10 cellular contexts compared by ENCODE assay signal in the genomic region with DNA sequence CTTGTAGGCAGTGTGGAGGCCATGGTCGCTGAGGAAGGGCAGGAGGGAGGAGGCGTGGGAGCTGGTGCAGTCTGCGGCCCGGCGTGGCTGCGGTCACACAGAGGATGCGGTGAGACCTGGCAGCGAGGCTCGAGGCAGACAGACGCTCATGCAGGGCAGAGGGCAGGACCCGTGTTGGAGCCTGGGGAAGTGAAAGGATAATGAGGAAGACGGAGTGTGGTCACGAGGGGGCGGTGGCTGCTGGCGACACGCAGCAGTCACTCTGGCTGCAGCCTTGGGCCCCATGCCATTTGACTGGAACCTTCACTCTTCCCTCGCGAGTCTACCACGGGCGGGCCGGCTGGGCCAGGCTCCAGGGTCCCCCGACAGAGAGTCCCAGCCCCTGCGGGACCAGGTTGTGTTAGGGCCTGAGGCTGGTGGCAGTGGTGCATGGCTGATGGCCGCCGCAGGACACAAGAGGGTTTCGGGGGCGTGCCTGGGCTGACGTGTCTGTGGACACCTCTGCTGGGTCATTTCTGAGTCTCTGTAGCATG.
DNase-seq lines count a peak whose midpoint lies in the region; ATAC-seq and TF ChIP-seq lines count a peak whose summit lies in the region.
"Had no signal": no experiment of that assay in that cellular context is flagged by ENCODE, and none has a peak within 500 bp of the region (broad histone marks: within the 10 kb centered on the region; RNA-seq: fewer than 3 reads in every experiment).

No MANE protein-coding gene starts in this region.

- no TSS peak for BruUV-seq in IMR-90 (replicated peaks; lab: Mats Ljungman, UMichigan)

- H2BK5ac ChIP-seq in IMR-90 (ENCODE audit: low read depth, low read length, poor library complexity, severe bottlenecking) (no peak overlapping the region), neuronal stem cell (ENCODE audit: low read length) (peak overlapping the region; percentile 55)

- no peak overlapping the region for H3K9ac ChIP-seq in IMR-90 (ENCODE audit: low read depth, low read length)
- H3K9ac ChIP-seq in neuronal stem cell (ENCODE audit: low read depth, low read length, poor library complexity): no peak overlapping the region

- CTCF ChIA-PET in IMR-90 (lab: Yijun Ruan, JAX): no interaction called here

- H2AK9ac ChIP-seq in IMR-90 (replicated peaks; ENCODE audit: low read depth, low read length, poor library complexity): no peak overlapping the region

- TF ChIP-seq POLR2A in IMR-90 (IDR thresholded peaks at IDR 0.05; ENCODE audit: low read depth, low read length): no peak

- ATAC-seq in GM18508 (IDR thresholded peaks at IDR 0.05; ENCODE audit: insufficient read depth, unreplicated experiment) (peak; percentile 63), IMR-90 (ENCODE audit: low read depth) (no peak)

- H3K14ac ChIP-seq in IMR-90 (replicated peaks; ENCODE audit: low read depth, low read length) (no peak overlapping the region), neuronal stem cell (ENCODE audit: low read length) (peak overlapping the region; percentile 99)

- no peak for TF ChIP-seq RAD21 in IMR-90 (IDR thresholded peaks at IDR 0.05; ENCODE audit: low read length)

- H3K36me3 ChIP-seq in IMR-90 (ENCODE audit: control insufficient read depth, insufficient read depth, low read length): no peaks in the 10 kb centered on the region; the same call in 1 of the 2 replicates
- H3K36me3 ChIP-seq in neuronal stem cell (replicated peaks in 1 of 2; ENCODE audit: control insufficient read depth in 2 of 2, insufficient read depth in 2 of 2, low read length in 2 of 2): peaks cover 5 to 47% of the 10 kb centered on the region in 2 donors
- H3K36me3 ChIP-seq: cardiac muscle cell had no signal

- DNase-seq in IMR-90 (no peak), coronary artery (ENCODE audit: low spot score) (peak; percentile 73), neuronal stem cell (ENCODE audit: low spot score) (no peak), NCI-H2196 (lab: John Stamatoyannopoulos, UW; ENCODE audit: unreplicated experiment) (no peak), HuH-7 (ENCODE audit: low spot score) (no peak), retina (no peak), NCI-H146 treated with DMSO at 0.1 percent for 48 hours (lab: John Stamatoyannopoulos, UW; ENCODE audit: unreplicated experiment) (no peak)
- DNase-seq: mesendoderm had no signal

- dilution Hi-C loops in IMR-90 (cut with HindIII; ENCODE audit: low sequenced_read_pairs, unreplicated experiment): no loop called here

- no peak overlapping the region for H3K23ac ChIP-seq in IMR-90 (ENCODE audit: low read depth, low read length)
- peak overlapping the region; percentile 80 for H3K23ac ChIP-seq in neuronal stem cell (ENCODE audit: low read depth, low read length, poor library complexity)

- H3K4me2 ChIP-seq in IMR-90 (ENCODE audit: low read depth, low read length) (no peak overlapping the region), neuronal stem cell (ENCODE audit: insufficient read depth, low read length, poor library complexity, severe bottlenecking) (no peak overlapping the region)

- H2AFZ ChIP-seq in IMR-90 (replicated peaks; ENCODE audit: low read length, poor library complexity): peak overlapping the region; percentile 52
- no peak overlapping the region for H2AFZ ChIP-seq in neuronal stem cell (ENCODE audit: low read length)

- POLR2A ChIA-PET in IMR-90 (lab: Charles Lee; ENCODE audit: unreplicated experiment): no interaction called here

- H4K91ac ChIP-seq in IMR-90 (ENCODE audit: insufficient read depth, low read depth, low read length): no peak overlapping the region
- H4K91ac ChIP-seq in neuronal stem cell (ENCODE audit: low read depth, low read length, poor library complexity): no peak overlapping the region

- intact Hi-C loops in IMR-90 (cut with micrococcal nuclease): no loop called here

- H3K4ac ChIP-seq in IMR-90 (ENCODE audit: low read depth, low read length) (no peak overlapping the region), neuronal stem cell (ENCODE audit: low read length) (no peak overlapping the region)

- H3K56ac ChIP-seq in IMR-90 (ENCODE audit: extremely low read depth, insufficient read depth, low read length): no peak overlapping the region

- peaks cover 45% of the 10 kb centered on the region for H4K20me1 ChIP-seq in IMR-90 (ENCODE audit: insufficient read depth, low read length)

- H2AK5ac ChIP-seq in IMR-90 (ENCODE audit: low read depth, low read length) (no peak overlapping the region), neuronal stem cell (ENCODE audit: low read depth, low read length) (peak overlapping the region; percentile 25)

- H3K79me1 ChIP-seq in IMR-90 (ENCODE audit: low read depth in 1 of 2, low read length in 2 of 2) (peaks cover 27 to 75% of the 10 kb centered on the region in 2 experiments), neuronal stem cell (ENCODE audit: low read depth, low read length) (peaks cover 12% of the 10 kb centered on the region)

- no peak overlapping the region for H2BK120ac ChIP-seq in IMR-90 (ENCODE audit: low read depth, low read length)
- H2BK120ac ChIP-seq in neuronal stem cell (ENCODE audit: low read depth, low read length): no peak overlapping the region

- H3K27me3 ChIP-seq in IMR-90 (ENCODE audit: control insufficient read depth, insufficient read depth, low read length): no peaks in the 10 kb centered on the region
- H3K27me3 ChIP-seq in neuronal stem cell (ENCODE audit: control insufficient read depth in 3 of 3, insufficient read depth in 3 of 3, low read depth in 1 of 3, low read length in 3 of 3): peaks cover 0 to 5% (median 0%) of the 10 kb centered on the region in 3 experiments

- 88% methylated on average over 7 of the region's 28 CpGs; no CpG with 5 or more reads in 1 of the 2 experiments for WGBS in IMR-90 (ENCODE audit: extremely low coverage in 2 of 2, insufficient read length in 1 of 2), 2 experiments
- WGBS in neuronal stem cell (ENCODE audit: extremely low coverage in 2 of 2, insufficient read length in 2 of 2, insufficient replicate concordance in 1 of 2), 2 donors: no CpG with 5 or more reads among the region's 28 CpGs

- H3K18ac ChIP-seq in IMR-90 (ENCODE audit: low read depth, low read length) (no peak overlapping the region), neuronal stem cell (ENCODE audit: low read length) (peak overlapping the region; percentile 66)

- in situ Hi-C loops in IMR-90 (cut with MboI; ENCODE audit: low sequenced_read_pairs): no loop called here

- no peak overlapping the region for H3K4me3 ChIP-seq in IMR-90 (ENCODE audit: insufficient read depth, low read depth, low read length)
- H3K4me3 ChIP-seq in coronary artery: no peak overlapping the region
- no peak overlapping the region for H3K4me3 ChIP-seq in neuronal stem cell (ENCODE audit: low read length in 2 of 2)
- H3K4me3 ChIP-seq: cardiac muscle cell had no signal

- H4K5ac ChIP-seq in IMR-90 (ENCODE audit: low read depth, low read length): no peak overlapping the region

- H3K9me1 ChIP-seq in IMR-90 (ENCODE audit: insufficient read depth, low read length): peaks cover 18% of the 10 kb centered on the region

- no peak overlapping the region for H2BK20ac ChIP-seq in IMR-90 (ENCODE audit: low read depth, low read length)

- TF ChIP-seq CTCF in IMR-90 (conservative IDR thresholded peaks at IDR 0.05; ENCODE audit: low read depth, low read length): no peak
- no peak for TF ChIP-seq CTCF in coronary artery (IDR thresholded peaks at IDR 0.05)

- H3K9me3 ChIP-seq in IMR-90 (ENCODE audit: control insufficient read depth, insufficient read depth, low read length) (no peaks in the 10 kb centered on the region), neuronal stem cell (replicated peaks in 1 of 2; ENCODE audit: control insufficient read depth in 2 of 2, insufficient read depth in 1 of 2, low read depth in 1 of 2, low read length in 2 of 2) (peaks cover 5 to 23% of the 10 kb centered on the region in 2 donors)

- peaks cover 22% of the 10 kb centered on the region for H3K4me1 ChIP-seq in IMR-90 (ENCODE audit: control insufficient read depth, insufficient read depth, low read length)
- peaks cover 32 to 46% of the 10 kb centered on the region in 2 donors for H3K4me1 ChIP-seq in neuronal stem cell (ENCODE audit: control insufficient read depth in 2 of 2, insufficient read depth in 1 of 2, low read depth in 1 of 2, low read length in 2 of 2)

- no peak overlapping the region for H2BK12ac ChIP-seq in neuronal stem cell (ENCODE audit: low read length)

- no peak overlapping the region for H4K8ac ChIP-seq in IMR-90 (ENCODE audit: low read depth in 2 of 2, low read length in 2 of 2)
- peak overlapping the region; percentile 73 for H4K8ac ChIP-seq in neuronal stem cell (ENCODE audit: low read depth, low read length)

- no peak overlapping the region for H3K27ac ChIP-seq in IMR-90 (ENCODE audit: insufficient read depth, low read length)
- no peak overlapping the region for H3K27ac ChIP-seq in coronary artery
- H3K27ac ChIP-seq in neuronal stem cell (replicated peaks; ENCODE audit: low read length): no peak overlapping the region
- H3K27ac ChIP-seq: cardiac muscle cell had no signal

- H2BK15ac ChIP-seq in IMR-90 (ENCODE audit: low read depth, low read length) (no peak overlapping the region), neuronal stem cell (ENCODE audit: low read length) (peak overlapping the region; percentile 74)

TF ChIP-seq in IMR-90, 13 proteins besides CTCF, POLR2A, EP300 and RAD21:
- TF ChIP-seq RFX5 (IDR thresholded peaks at IDR 0.05; ENCODE audit: low read depth, low read length) (no peak), NFE2L2 (IDR thresholded peaks at IDR 0.05; ENCODE audit: low read depth, low read length) (no peak), MXI1 (IDR thresholded peaks at IDR 0.05; ENCODE audit: borderline replicate concordance, low read depth, low read length) (no peak), CEBPB (IDR thresholded peaks at IDR 0.05; ENCODE audit: low read depth, low read length) (no peak), CHD1 (IDR thresholded peaks at IDR 0.05; ENCODE audit: low read depth, low read length) (no peak), RCOR1 (IDR thresholded peaks at IDR 0.05; ENCODE audit: insufficient replicate concordance, low read length) (no peak), SMC3 (IDR thresholded peaks at IDR 0.05; ENCODE audit: low read depth, low read length) (no peak)
- TF ChIP-seq, protein P1, sequence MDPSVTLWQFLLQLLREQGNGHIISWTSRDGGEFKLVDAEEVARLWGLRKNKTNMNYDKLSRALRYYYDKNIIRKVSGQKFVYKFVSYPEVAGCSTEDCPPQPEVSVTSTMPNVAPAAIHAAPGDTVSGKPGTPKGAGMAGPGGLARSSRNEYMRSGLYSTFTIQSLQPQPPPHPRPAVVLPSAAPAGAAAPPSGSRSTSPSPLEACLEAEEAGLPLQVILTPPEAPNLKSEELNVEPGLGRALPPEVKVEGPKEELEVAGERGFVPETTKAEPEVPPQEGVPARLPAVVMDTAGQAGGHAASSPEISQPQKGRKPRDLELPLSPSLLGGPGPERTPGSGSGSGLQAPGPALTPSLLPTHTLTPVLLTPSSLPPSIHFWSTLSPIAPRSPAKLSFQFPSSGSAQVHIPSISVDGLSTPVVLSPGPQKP (IDR thresholded peaks at IDR 0.05; ENCODE audit: borderline replicate concordance, low read depth, low read length): no peak
TF ChIP-seq in IMR-90: peak in this region for 0.
